In genomic region chr4:39698424-39699009, GRCh38 we compare ENCODE assay signal across 8 cellular contexts. TPM values are rescaled to one million over a fixed set of nuclear protein-coding genes. Genes with fewer than 3 reads are reported as not detected.
DNase-seq lines count a peak whose midpoint lies in the region; ATAC-seq and TF ChIP-seq lines count a peak whose summit lies in the region.

No MANE protein-coding gene starts in this region.

- intact Hi-C loops in Right ventricle myocardium superior (cut with DNase I), result loop anchor here (5.0 kb wide), 1 partner anchor 279 kb away; the partner anchor contains the start of gene PDS5A

- no peaks in the 10 kb centered on the region for H3K27me3 Mint-ChIP-seq in activated naive CD4-positive, alpha-beta T cell treated with anti-CD3 and anti-CD28 coated beads, Interleukin-2, amount 50 U/mL, for 24 hours
- no peaks in the 10 kb centered on the region for H3K27me3 Mint-ChIP-seq in osteocyte (ENCODE audit: unreplicated experiment)

- TF ChIP-seq CTCF in osteocyte (IDR thresholded peaks at IDR 0.05), result no peak

- H3K4me1 Mint-ChIP-seq in activated naive CD4-positive, alpha-beta T cell treated with anti-CD3 and anti-CD28 coated beads, Interleukin-2, amount 50 U/mL, for 24 hours, result peaks cover 44% of the 10 kb centered on the region
- peaks cover 34% of the 10 kb centered on the region for H3K4me1 Mint-ChIP-seq in osteocyte (ENCODE audit: unreplicated experiment)

- no peaks in the 10 kb centered on the region for H3K36me3 Mint-ChIP-seq in activated naive CD4-positive, alpha-beta T cell treated with anti-CD3 and anti-CD28 coated beads, Interleukin-2, amount 50 U/mL, for 24 hours
- H3K36me3 Mint-ChIP-seq in osteocyte (ENCODE audit: unreplicated experiment), result peaks cover 5% of the 10 kb centered on the region

- peak overlapping the region; percentile 99 for H3K27ac Mint-ChIP-seq in activated naive CD4-positive, alpha-beta T cell treated with anti-CD3 and anti-CD28 coated beads, Interleukin-2, amount 50 U/mL, for 24 hours
- peak overlapping the region; percentile 96 for H3K27ac Mint-ChIP-seq in osteocyte (ENCODE audit: unreplicated experiment)

- ATAC-seq in HG02763 (IDR thresholded peaks at IDR 0.05; ENCODE audit: unreplicated experiment) (peak; percentile 19), Right ventricle myocardium superior (ENCODE audit: poor library complexity) (peak; percentile 55), HG03565 (IDR thresholded peaks at IDR 0.05; ENCODE audit: unreplicated experiment) (no peak)

- H3K4me3 Mint-ChIP-seq in activated naive CD4-positive, alpha-beta T cell treated with anti-CD3 and anti-CD28 coated beads, Interleukin-2, amount 50 U/mL, for 24 hours, result peak overlapping the region; percentile 95
- peak overlapping the region; percentile 100 for H3K4me3 Mint-ChIP-seq in osteocyte (ENCODE audit: unreplicated experiment)

- DNase-seq in NOMO-1 (lab: John Stamatoyannopoulos, UW; ENCODE audit: unreplicated experiment in 2 of 2) (peak; percentile 38 to 53), NOMO-1 treated with dmso at 0.1 percent for 144 hours (lab: John Stamatoyannopoulos, UW; ENCODE audit: unreplicated experiment) (no peak), NCI-H2196 (lab: John Stamatoyannopoulos, UW; ENCODE audit: unreplicated experiment) (peak; percentile 20), Right ventricle myocardium superior (peak; percentile 61), osteocyte (ENCODE audit: extremely low spot score, unreplicated experiment) (peak; percentile 84)

- no peaks in the 10 kb centered on the region for H3K9me3 Mint-ChIP-seq in activated naive CD4-positive, alpha-beta T cell treated with anti-CD3 and anti-CD28 coated beads, Interleukin-2, amount 50 U/mL, for 24 hours
- no peaks in the 10 kb centered on the region for H3K9me3 Mint-ChIP-seq in osteocyte (ENCODE audit: unreplicated experiment)

RNA-seq across cellular contexts. Expression of gene UBE2K, which starts 0.6 kb away (rescaled TPM):
- 57.7 TPM for total RNA-seq in Right ventricle myocardium superior
- 70.3 and 77.3 TPM in 2 replicates for total RNA-seq in osteocyte

RNA-seq across cellular contexts. Expression of gene SMIM14, which starts 59.9 kb away (rescaled TPM):
- total RNA-seq in Right ventricle myocardium superior (11.3 TPM), osteocyte (67.1 and 73.5 TPM in 2 replicates)
